ENCODE assay signal across 1 cellular context in the genomic region with DNA sequence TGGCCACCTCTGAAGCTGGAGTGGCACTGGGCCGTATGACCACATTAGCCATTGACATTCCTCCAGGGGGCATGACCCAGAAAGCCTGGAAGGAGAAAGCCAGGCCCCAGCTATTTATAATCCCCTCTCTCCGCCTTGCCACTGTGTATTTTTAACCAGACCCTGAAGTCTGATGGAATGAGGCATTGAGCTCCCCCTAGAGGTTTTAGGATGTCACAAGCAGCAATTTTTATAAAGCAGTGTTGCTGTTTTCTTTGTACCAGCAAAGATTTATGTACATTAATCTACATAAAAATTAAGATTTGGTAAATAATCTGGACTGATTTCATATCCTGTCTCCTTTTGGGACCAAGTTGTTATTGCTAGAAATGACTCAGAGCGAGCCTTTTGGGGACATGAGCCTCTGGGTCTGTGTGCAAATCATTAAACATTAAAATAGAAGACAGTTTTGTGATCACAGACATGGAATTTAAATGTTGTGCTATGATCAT.
TF ChIP-seq lines count a peak whose summit lies in the region.

No MANE protein-coding gene starts in this region.

TF ChIP-seq in HepG2, 621 proteins besides CTCF, POLR2A, EP300 and RAD21 (continued from another document):
- TF ChIP-seq, protein P1, sequence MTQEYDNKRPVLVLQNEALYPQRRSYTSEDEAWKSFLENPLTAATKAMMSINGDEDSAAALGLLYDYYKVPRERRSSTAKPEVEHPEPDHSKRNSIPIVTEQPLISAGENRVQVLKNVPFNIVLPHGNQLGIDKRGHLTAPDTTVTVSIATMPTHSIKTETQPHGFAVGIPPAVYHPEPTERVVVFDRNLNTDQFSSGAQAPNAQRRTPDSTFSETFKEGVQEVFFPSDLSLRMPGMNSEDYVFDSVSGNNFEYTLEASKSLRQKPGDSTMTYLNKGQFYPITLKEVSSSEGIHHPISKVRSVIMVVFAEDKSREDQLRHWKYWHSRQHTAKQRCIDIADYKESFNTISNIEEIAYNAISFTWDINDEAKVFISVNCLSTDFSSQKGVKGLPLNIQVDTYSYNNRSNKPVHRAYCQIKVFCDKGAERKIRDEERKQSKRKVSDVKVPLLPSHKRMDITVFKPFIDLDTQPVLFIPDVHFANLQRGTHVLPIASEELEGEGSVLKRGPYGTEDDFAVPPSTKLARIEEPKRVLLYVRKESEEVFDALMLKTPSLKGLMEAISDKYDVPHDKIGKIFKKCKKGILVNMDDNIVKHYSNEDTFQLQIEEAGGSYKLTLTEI (CRISPR knock-in tag; conservative IDR thresholded peaks at IDR 0.05) = no peak
TF ChIP-seq in HepG2: peak in this region for 4.
